ENCODE assay signal across 8 cellular contexts in genomic region chr3:190513409-190514162, GRCh38. TPM values are rescaled to one million over a fixed set of nuclear protein-coding genes. Genes with fewer than 3 reads are reported as not detected.
DNase-seq lines count a peak whose midpoint lies in the region; ATAC-seq and TF ChIP-seq lines count a peak whose summit lies in the region.

IL1RAP (plus strand) TSS chr3:190514085; CDS start chr3:190564290, 50,205 bp downstream.

- H3K4me3 Mint-ChIP-seq in chondrocyte (ENCODE audit: unreplicated experiment) = peak within 1 kb of the TSS; percentile 88

- H3K9me3 Mint-ChIP-seq in chondrocyte (ENCODE audit: low read depth) = no peaks in the 10 kb centered on the region

- H3K36me3 Mint-ChIP-seq in chondrocyte (ENCODE audit: low read depth) = peaks cover 2% of the 10 kb centered on the region

- peaks cover 42% of the 10 kb centered on the region for H3K4me1 Mint-ChIP-seq in chondrocyte (ENCODE audit: low read depth)

- H3K27ac Mint-ChIP-seq in chondrocyte (ENCODE audit: unreplicated experiment) = peak within 1 kb of the TSS; percentile 86

- peak; percentile 88 for TF ChIP-seq CTCF in chondrocyte (IDR thresholded peaks at IDR 0.05)

- peak; percentile 95 for DNase-seq in AG08396 (ENCODE audit: low spot score)
- DNase-seq in NCI-H345 (lab: John Stamatoyannopoulos, UW) = peak; percentile 91
- peak; percentile 78 for DNase-seq in activated CD4-positive, alpha-beta T cell treated with anti-CD3 and anti-CD28 coated beads for 1 hour
- peak; percentile 95 for DNase-seq in chondrocyte (ENCODE audit: low spot score)
- peak; percentile 92 for DNase-seq in kidney tubule cell (ENCODE audit: low spot score)
- peak; percentile 59 to 68 for DNase-seq in stimulated activated CD4-positive, alpha-beta T cell treated with anti-CD3 and anti-CD28 coated beads, Interleukin-1b, Interleukin-23, amount 100 ng/mL, for 1 hour (ENCODE audit: low read depth in 2 of 2)

- no peaks in the 10 kb centered on the region for H3K27me3 Mint-ChIP-seq in chondrocyte (ENCODE audit: low read depth)

- ATAC-seq in GM18870 (IDR thresholded peaks at IDR 0.05; ENCODE audit: unreplicated experiment) = peak; percentile 90
- ATAC-seq in HG03139 (IDR thresholded peaks at IDR 0.05; ENCODE audit: unreplicated experiment) = peak; percentile 99

RNA-seq across cellular contexts. Expression of gene IL1RAP, which starts in this region (rescaled TPM):
- total RNA-seq in chondrocyte = 30.4 to 41.6 TPM (median 37.1 TPM) in 3 replicates

Comparison
In these comparisons a context has a peak if more than half of its experiments do, and no peak if none do; other contexts are left out.
1. Peak in every context shown above with its lines: DNase-seq and ATAC-seq.